ENCODE assay signal across 8 cellular contexts in genomic region chr13:39051157-39051556, GRCh38. TPM values are rescaled to one million over a fixed set of nuclear protein-coding genes. Genes with fewer than 3 reads are reported as not detected.
DNase-seq lines count a peak whose midpoint lies in the region; ATAC-seq, FAIRE-seq and TF ChIP-seq lines count a peak whose summit lies in the region.

No MANE protein-coding gene starts in this region.

- peak in 4 of 5 donors; percentile 19 to 26 (median 22) for DNase-seq in CD4-positive, alpha-beta memory T cell
- DNase-seq in HEK293T (ENCODE audit: extremely low spot score) (peak; percentile 13), fibroblast of mammary gland (ENCODE audit: low read depth) (peak; percentile 62), type B pancreatic cell (ENCODE audit: extremely low spot score, unreplicated experiment) (no peak), H54 (ENCODE audit: insufficient read length, low spot score) (no peak), natural killer cell (no peak)

- intact Hi-C loops in CD4-positive, alpha-beta memory T cell (cut with micrococcal nuclease): loop anchor here (1.0 to 2.0 kb wide), 2 partner anchors 561 to 626 kb away; no protein-coding TSS in a partner anchor
- intact Hi-C loops in natural killer cell (cut with micrococcal nuclease): loop anchor here (5.0 kb wide), 1 partner anchor 561 kb away; no protein-coding TSS in a partner anchor

- H3K9me3 ChIP-seq in CD4-positive, alpha-beta memory T cell (ENCODE audit: control insufficient read depth in 1 of 2, low read length in 2 of 2): no peaks in the 10 kb centered on the region
- no peaks in the 10 kb centered on the region for H3K9me3 ChIP-seq in OCI-LY3 (ENCODE audit: insufficient read depth, low read length)

- no peaks in the 10 kb centered on the region for H3K79me2 ChIP-seq in OCI-LY3 (ENCODE audit: low read length)

- POLR2A ChIA-PET in CD4-positive, alpha-beta memory T cell (lab: Charles Lee; ENCODE audit: partially characterized antibody): interaction anchor here (1.0 kb wide), 1 partner anchor 13 kb away, joined by 5 read pairs; the partner anchor contains the start of genes NHLRC3 and PROSER1
- POLR2A ChIA-PET in HEK293T (lab: Yijun Ruan, JAX): no interaction called here

- no peaks in the 10 kb centered on the region for H3K27me3 ChIP-seq in CD4-positive, alpha-beta memory T cell (ENCODE audit: insufficient read depth, low read length)
- no peaks in the 10 kb centered on the region for H3K27me3 ChIP-seq in OCI-LY3 (ENCODE audit: low read depth, low read length)

- H3K4me3 Mint-ChIP-seq in CD4-positive, alpha-beta memory T cell: no peak overlapping the region
- H3K4me3 Mint-ChIP-seq in type B pancreatic cell (no peak overlapping the region), natural killer cell (no peak overlapping the region)

- H3K27ac Mint-ChIP-seq in CD4-positive, alpha-beta memory T cell: no peak overlapping the region
- H3K27ac Mint-ChIP-seq in type B pancreatic cell (no peak overlapping the region), natural killer cell (no peak overlapping the region)

- H3K27me3 Mint-ChIP-seq in CD4-positive, alpha-beta memory T cell: no peaks in the 10 kb centered on the region
- H3K27me3 Mint-ChIP-seq in type B pancreatic cell: no peaks in the 10 kb centered on the region
- H3K27me3 Mint-ChIP-seq in natural killer cell (ENCODE audit: low read depth in 2 of 2): no peaks in the 10 kb centered on the region

- peak; percentile 65 for TF ChIP-seq CTCF in OCI-LY3 (IDR thresholded peaks at IDR 0.05; ENCODE audit: low read depth, low read length)
- TF ChIP-seq CTCF in fibroblast of mammary gland (conservative IDR thresholded peaks at IDR 0.05; ENCODE audit: control insufficient read depth, insufficient read depth, low read depth, low read length): peak; percentile 56
- TF ChIP-seq CTCF in type B pancreatic cell (conservative IDR thresholded peaks at IDR 0.05): peak; percentile 78
- TF ChIP-seq CTCF in natural killer cell (IDR thresholded peaks at IDR 0.05): no peak

- H3K4me1 Mint-ChIP-seq in CD4-positive, alpha-beta memory T cell: peaks cover 4 to 12% (median 7%) of the 10 kb centered on the region in 4 donors
- H3K4me1 Mint-ChIP-seq in type B pancreatic cell (ENCODE audit: unreplicated experiment) (peaks cover 8% of the 10 kb centered on the region), natural killer cell (peaks cover 14 to 15% of the 10 kb centered on the region in 2 donors)

- no peak overlapping the region for H3K27ac ChIP-seq in CD4-positive, alpha-beta memory T cell (ENCODE audit: low read depth, low read length)
- H3K27ac ChIP-seq in OCI-LY3 (ENCODE audit: low read length): no peak overlapping the region

- no peak overlapping the region for H2AFZ ChIP-seq in OCI-LY3 (ENCODE audit: low read depth, low read length)

- no peak for FAIRE-seq in H54 (lab: Jason Lieb, UNC)

- CTCF ChIA-PET in CD4-positive, alpha-beta memory T cell (lab: Charles Lee; ENCODE audit: partially characterized antibody): interaction anchor here (0.6 to 2.3 kb wide), 4 partner anchors 9 to 565 kb away, joined by 3 to 18 read pairs (median 3); partner anchors contain the start of gene NHLRC3
- CTCF ChIA-PET in HEK293T (lab: Yijun Ruan, JAX): no interaction called here

- H3K4me2 ChIP-seq in OCI-LY3 (ENCODE audit: low read length): no peak overlapping the region

- no peaks in the 10 kb centered on the region for H4K20me1 ChIP-seq in OCI-LY3 (ENCODE audit: insufficient read depth, low read length)

- no peaks in the 10 kb centered on the region for H3K4me1 ChIP-seq in CD4-positive, alpha-beta memory T cell (ENCODE audit: insufficient read depth, low read length)
- no peaks in the 10 kb centered on the region for H3K4me1 ChIP-seq in OCI-LY3 (ENCODE audit: low read length)

- H3K4me3 ChIP-seq in CD4-positive, alpha-beta memory T cell (ENCODE audit: low read length in 2 of 2): no peak overlapping the region
- H3K4me3 ChIP-seq in OCI-LY3 (ENCODE audit: low read length): no peak overlapping the region
- no peak overlapping the region for H3K4me3 ChIP-seq in fibroblast of mammary gland (ENCODE audit: control insufficient read depth, low read depth, low read length)

- H3K9ac ChIP-seq in OCI-LY3 (ENCODE audit: low read length): no peak overlapping the region

- H3K9me3 Mint-ChIP-seq in CD4-positive, alpha-beta memory T cell: peaks cover 0 to 2% (median 0%) of the 10 kb centered on the region in 8 donors
- H3K9me3 Mint-ChIP-seq in type B pancreatic cell (no peaks in the 10 kb centered on the region), natural killer cell (peaks cover 0 to 2% of the 10 kb centered on the region in 2 donors)

- TF ChIP-seq POLR2A in H54 (IDR thresholded peaks at IDR 0.05; ENCODE audit: low read depth, low read length): no peak

- H3K36me3 ChIP-seq in CD4-positive, alpha-beta memory T cell (ENCODE audit: insufficient read depth, low read length): no peaks in the 10 kb centered on the region
- peaks cover 7% of the 10 kb centered on the region for H3K36me3 ChIP-seq in OCI-LY3 (replicated peaks; ENCODE audit: low read depth, low read length)

- H3K36me3 Mint-ChIP-seq in CD4-positive, alpha-beta memory T cell: peaks cover 7 to 29% of the 10 kb centered on the region in 2 donors
- H3K36me3 Mint-ChIP-seq in type B pancreatic cell: peaks cover 4% of the 10 kb centered on the region
- H3K36me3 Mint-ChIP-seq in natural killer cell: peaks cover 7% of the 10 kb centered on the region

- ATAC-seq in natural killer cell: no peak
- ATAC-seq in HG03045 (IDR thresholded peaks at IDR 0.05; ENCODE audit: unreplicated experiment): no peak

TF ChIP-seq in HEK293T, 16 proteins besides CTCF, POLR2A, EP300 and RAD21:
- no peak for TF ChIP-seq PKNOX1 (IDR thresholded peaks at IDR 0.05)
- TF ChIP-seq L3MBTL2 (conservative IDR thresholded peaks at IDR 0.05): no peak
- TF ChIP-seq ZNF384 (IDR thresholded peaks at IDR 0.05): peak; percentile 74
TF ChIP-seq in HEK293T: peak in this region for 1.

RNA-seq across cellular contexts. Expression of gene NHLRC3, which starts 12.9 kb away (rescaled TPM):
- total RNA-seq in CD4-positive, alpha-beta memory T cell: 10 to 100 TPM; 26.5 to 27.3 TPM
- polyA plus RNA-seq in CD4-positive, alpha-beta memory T cell: 1 to 10 TPM; 4.6 to 6.4 TPM
- total RNA-seq in type B pancreatic cell (ENCODE audit: low replicate concordance): 17.3 and 24.8 TPM in 2 replicates
- total RNA-seq in natural killer cell: 10 to 100 TPM; 26.0 to 36.8 (median 28.3) TPM

RNA-seq across cellular contexts. Expression of gene PROSER1, which starts 13.3 kb away (rescaled TPM):
- 10 to 100 TPM; 48.1 to 49.5 TPM for total RNA-seq in CD4-positive, alpha-beta memory T cell
- 10 to 100 TPM in 1 of 2 donors, 1 to 10 TPM in 1; 3.5 to 20.6 TPM for polyA plus RNA-seq in CD4-positive, alpha-beta memory T cell
- 40.9 TPM in 2 replicates for total RNA-seq in type B pancreatic cell (ENCODE audit: low replicate concordance)
- 10 to 100 TPM; 58.6 to 70.2 (median 61.7) TPM for total RNA-seq in natural killer cell

Comparison
In these comparisons a context has a peak if more than half of its experiments do, and no peak if none do; other contexts are left out.
1. DNase-seq: peak in CD4-positive, alpha-beta memory T cell (4 of 5), HEK293T (single experiment) and fibroblast of mammary gland (single experiment); none in type B pancreatic cell (single experiment), H54 (single experiment) and natural killer cell (single experiment).